10 cellular contexts compared by ENCODE assay signal in genomic region chr3:100046986-100047385, GRCh38.
DNase-seq lines count a peak whose midpoint lies in the region; ATAC-seq and TF ChIP-seq lines count a peak whose summit lies in the region.
"Had no signal": no experiment of that assay in that cellular context is flagged by ENCODE, and none has a peak within 500 bp of the region (broad histone marks: within the 10 kb centered on the region; RNA-seq: fewer than 3 reads in every experiment).

No MANE protein-coding gene starts in this region.

- H3K4me1 Mint-ChIP-seq in HFFc6 (ENCODE audit: low read depth): peaks cover 65% of the 10 kb centered on the region
- peaks cover 17% of the 10 kb centered on the region for H3K4me1 Mint-ChIP-seq in stimulated activated effector memory CD8-positive, alpha-beta T cell treated with anti-CD3 and anti-CD28 coated beads, Interleukin-12 subunit alpha, Interleukin-12 subunit beta, amount 100 ng/mL, for 72 hours
- peaks cover 8% of the 10 kb centered on the region for H3K4me1 Mint-ChIP-seq in activated naive CD4-positive, alpha-beta T cell treated with anti-CD3 and anti-CD28 coated beads, Interleukin-2, amount 10 ng/mL, durations not matched to agents 7 days and 5 days

- CTCF ChIA-PET in activated naive CD4-positive, alpha-beta T cell treated with anti-CD3 and anti-CD28 coated beads, Interleukin-2, amount 10 ng/mL, durations not matched to agents 7 days and 5 days (lab: Charles Lee): interaction anchor here (1.7 kb wide), 1 partner anchor 22 kb away, joined by 6 read pairs; no protein-coding TSS in a partner anchor

- H3K79me2 ChIP-seq in hepatocyte: no peaks in the 10 kb centered on the region

- peak overlapping the region; percentile 57; the same call in 1 of the 2 replicates for H3K27ac Mint-ChIP-seq in HFFc6
- H3K27ac Mint-ChIP-seq in stimulated activated effector memory CD8-positive, alpha-beta T cell treated with anti-CD3 and anti-CD28 coated beads, Interleukin-12 subunit alpha, Interleukin-12 subunit beta, amount 100 ng/mL, for 72 hours: no peak overlapping the region
- no peak overlapping the region for H3K27ac Mint-ChIP-seq in activated naive CD4-positive, alpha-beta T cell treated with anti-CD3 and anti-CD28 coated beads, Interleukin-2, amount 10 ng/mL, durations not matched to agents 7 days and 5 days

- peak overlapping the region; percentile 30 for H3K4me2 ChIP-seq in hepatocyte

- peak overlapping the region in 1 of 4 donors; percentile 31 for H3K4me3 ChIP-seq in Peyer's patch
- no peak overlapping the region for H3K4me3 ChIP-seq in hepatocyte
- H3K4me3 ChIP-seq: pancreas had no signal

- DNase-seq in HFFc6: no peak
- no peak for DNase-seq in Peyer's patch
- no peak for DNase-seq in hepatocyte (ENCODE audit: low spot score)
- no peak for DNase-seq in stimulated activated effector memory CD8-positive, alpha-beta T cell treated with anti-CD3 and anti-CD28 coated beads, Interleukin-12 subunit alpha, Interleukin-12 subunit beta, amount 100 ng/mL, for 72 hours (ENCODE audit: low spot score in 2 of 2)
- DNase-seq in mucosa of gallbladder (ENCODE audit: low spot score): no peak
- no peak for DNase-seq in amygdala (lab: John Stamatoyannopoulos, UW)
- DNase-seq in activated naive CD4-positive, alpha-beta T cell treated with anti-CD3 and anti-CD28 coated beads, Interleukin-2, amount 10 ng/mL, durations not matched to agents 7 days and 5 days: no peak
- DNase-seq: activated CD8-positive, alpha-beta memory T cell treated with anti-CD3 and anti-CD28 coated beads, Interleukin-2, amount 10 ng/mL, durations not matched to agents 7 days and 5 days; pancreas had no signal

- H3K27ac ChIP-seq in Peyer's patch: peak overlapping the region; percentile 63 to 78 (median 70)
- peak overlapping the region; percentile 77 for H3K27ac ChIP-seq in hepatocyte

- peak overlapping the region; percentile 62 for H3K4me3 Mint-ChIP-seq in HFFc6
- peak overlapping the region; percentile 27 for H3K4me3 Mint-ChIP-seq in stimulated activated effector memory CD8-positive, alpha-beta T cell treated with anti-CD3 and anti-CD28 coated beads, Interleukin-12 subunit alpha, Interleukin-12 subunit beta, amount 100 ng/mL, for 72 hours
- H3K4me3 Mint-ChIP-seq in activated naive CD4-positive, alpha-beta T cell treated with anti-CD3 and anti-CD28 coated beads, Interleukin-2, amount 10 ng/mL, durations not matched to agents 7 days and 5 days: no peak overlapping the region
- H3K4me3 Mint-ChIP-seq: activated CD8-positive, alpha-beta memory T cell treated with anti-CD3 and anti-CD28 coated beads, Interleukin-2, amount 10 ng/mL, durations not matched to agents 7 days and 5 days had no signal

- no peaks in the 10 kb centered on the region for H3K9me2 ChIP-seq in hepatocyte (replicated peaks; ENCODE audit: insufficient read depth)

- H3K9me3 ChIP-seq in Peyer's patch (no peaks in the 10 kb centered on the region), hepatocyte (ENCODE audit: low read depth) (no peaks in the 10 kb centered on the region)
- H3K9me3 ChIP-seq: pancreas had no signal

- 54% methylated on average over 2 of the region's 2 CpGs for WGBS in hepatocyte (ENCODE audit: low lambda C conversion rate, missing lambda C conversion rate)

- H3K9me3 Mint-ChIP-seq in HFFc6: no peaks in the 10 kb centered on the region
- no peaks in the 10 kb centered on the region for H3K9me3 Mint-ChIP-seq in stimulated activated effector memory CD8-positive, alpha-beta T cell treated with anti-CD3 and anti-CD28 coated beads, Interleukin-12 subunit alpha, Interleukin-12 subunit beta, amount 100 ng/mL, for 72 hours
- no peaks in the 10 kb centered on the region for H3K9me3 Mint-ChIP-seq in activated naive CD4-positive, alpha-beta T cell treated with anti-CD3 and anti-CD28 coated beads, Interleukin-2, amount 10 ng/mL, durations not matched to agents 7 days and 5 days

- H3K4me1 ChIP-seq in Peyer's patch (peaks cover 0 to 35% (median 16%) of the 10 kb centered on the region in 4 donors), hepatocyte (ENCODE audit: insufficient read depth) (peaks cover 43% of the 10 kb centered on the region)

- ATAC-seq in stimulated activated effector memory CD8-positive, alpha-beta T cell treated with anti-CD3 and anti-CD28 coated beads, Interleukin-12 subunit alpha, Interleukin-12 subunit beta, amount 100 ng/mL, for 72 hours: no peak
- no peak for ATAC-seq in HG03045 (IDR thresholded peaks at IDR 0.05; ENCODE audit: unreplicated experiment)

- no peaks in the 10 kb centered on the region for H3K36me3 ChIP-seq in Peyer's patch
- no peaks in the 10 kb centered on the region for H3K36me3 ChIP-seq in hepatocyte (replicated peaks; ENCODE audit: insufficient read depth, low read depth)
- H3K36me3 ChIP-seq: pancreas had no signal

- H2AFZ ChIP-seq in hepatocyte: no peak overlapping the region

- no peaks in the 10 kb centered on the region for H3K27me3 Mint-ChIP-seq in HFFc6 (ENCODE audit: insufficient read depth)
- H3K27me3 Mint-ChIP-seq in activated naive CD4-positive, alpha-beta T cell treated with anti-CD3 and anti-CD28 coated beads, Interleukin-2, amount 10 ng/mL, durations not matched to agents 7 days and 5 days: no peaks in the 10 kb centered on the region
- H3K27me3 Mint-ChIP-seq: activated CD8-positive, alpha-beta memory T cell treated with anti-CD3 and anti-CD28 coated beads, Interleukin-2, amount 10 ng/mL, durations not matched to agents 7 days and 5 days had no signal

- TF ChIP-seq POLR2A in Peyer's patch (IDR thresholded peaks at IDR 0.05): no peak

- TF ChIP-seq CTCF in HFFc6 (IDR thresholded peaks at IDR 0.05) (no peak), Peyer's patch (IDR thresholded peaks at IDR 0.05) (no peak), hepatocyte (IDR thresholded peaks at IDR 0.05; ENCODE audit: poor library complexity) (no peak)

- no peaks in the 10 kb centered on the region for H4K20me1 ChIP-seq in hepatocyte (ENCODE audit: insufficient read depth, poor library complexity, severe bottlenecking)

- 0 out of 2 replicates have a peak, but pooled peaks cover 4% of the 10 kb centered on the region for H3K36me3 Mint-ChIP-seq in HFFc6 (ENCODE audit: low read depth)
- no peaks in the 10 kb centered on the region for H3K36me3 Mint-ChIP-seq in stimulated activated effector memory CD8-positive, alpha-beta T cell treated with anti-CD3 and anti-CD28 coated beads, Interleukin-12 subunit alpha, Interleukin-12 subunit beta, amount 100 ng/mL, for 72 hours
- H3K36me3 Mint-ChIP-seq in activated naive CD4-positive, alpha-beta T cell treated with anti-CD3 and anti-CD28 coated beads, Interleukin-2, amount 10 ng/mL, durations not matched to agents 7 days and 5 days: no peaks in the 10 kb centered on the region
- H3K36me3 Mint-ChIP-seq: activated CD8-positive, alpha-beta memory T cell treated with anti-CD3 and anti-CD28 coated beads, Interleukin-2, amount 10 ng/mL, durations not matched to agents 7 days and 5 days had no signal

- H3K27me3 ChIP-seq in Peyer's patch (no peaks in the 10 kb centered on the region), hepatocyte (no peaks in the 10 kb centered on the region)
- H3K27me3 ChIP-seq: pancreas had no signal
